7 cellular contexts compared by ENCODE assay signal in the genomic region with DNA sequence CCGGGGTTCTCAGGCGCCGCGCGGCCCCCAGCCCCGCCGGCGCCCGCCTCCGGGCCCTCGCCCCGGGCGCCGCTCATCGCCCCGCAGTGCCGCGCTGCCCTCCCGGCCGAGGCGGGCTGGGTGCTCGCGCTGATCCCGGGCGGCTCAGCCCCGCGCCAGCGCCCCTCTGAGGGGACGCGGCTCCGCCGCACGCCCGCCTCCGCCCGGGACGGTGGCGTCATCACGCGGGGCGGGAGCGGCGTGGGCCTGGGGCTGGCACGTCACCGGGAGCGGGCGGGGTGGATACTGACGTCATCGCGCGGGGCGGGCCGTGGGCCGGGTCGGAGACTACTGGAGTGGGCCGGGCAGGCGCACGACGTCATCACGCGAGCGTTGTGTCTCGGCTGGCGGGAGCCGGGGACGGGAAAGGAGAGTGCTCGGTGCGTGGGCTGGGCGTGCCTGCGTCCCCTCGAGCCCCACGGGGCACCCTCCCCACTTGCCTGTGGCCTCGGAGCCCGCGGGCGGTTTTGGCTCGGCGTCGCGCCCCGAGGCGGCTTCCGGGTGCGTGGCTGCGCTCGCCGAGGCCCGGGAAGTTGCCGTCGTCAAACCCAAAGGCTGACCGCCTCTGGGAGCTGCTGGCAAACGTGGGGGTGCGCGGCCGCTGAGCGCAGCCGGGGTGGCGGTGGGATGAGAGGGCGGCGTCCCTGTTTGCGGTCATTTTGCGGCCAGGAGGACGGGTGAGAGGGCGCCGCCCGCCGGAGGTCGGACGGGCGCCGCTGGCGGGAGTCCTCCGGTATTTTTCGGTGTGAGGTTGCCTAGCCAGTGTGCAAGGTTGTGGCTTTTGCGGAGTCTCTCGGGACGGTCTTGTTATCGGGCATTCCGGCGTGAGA. TPM values are rescaled to one million over a fixed set of nuclear protein-coding genes. Genes with fewer than 3 reads are reported as not detected.
A peak's percentile ranks its signal among the peaks of the same experiment; 100 is the strongest.
DNase-seq lines count a peak whose midpoint lies in the region; ATAC-seq lines count a peak whose summit lies in the region.

A gene with protein sequence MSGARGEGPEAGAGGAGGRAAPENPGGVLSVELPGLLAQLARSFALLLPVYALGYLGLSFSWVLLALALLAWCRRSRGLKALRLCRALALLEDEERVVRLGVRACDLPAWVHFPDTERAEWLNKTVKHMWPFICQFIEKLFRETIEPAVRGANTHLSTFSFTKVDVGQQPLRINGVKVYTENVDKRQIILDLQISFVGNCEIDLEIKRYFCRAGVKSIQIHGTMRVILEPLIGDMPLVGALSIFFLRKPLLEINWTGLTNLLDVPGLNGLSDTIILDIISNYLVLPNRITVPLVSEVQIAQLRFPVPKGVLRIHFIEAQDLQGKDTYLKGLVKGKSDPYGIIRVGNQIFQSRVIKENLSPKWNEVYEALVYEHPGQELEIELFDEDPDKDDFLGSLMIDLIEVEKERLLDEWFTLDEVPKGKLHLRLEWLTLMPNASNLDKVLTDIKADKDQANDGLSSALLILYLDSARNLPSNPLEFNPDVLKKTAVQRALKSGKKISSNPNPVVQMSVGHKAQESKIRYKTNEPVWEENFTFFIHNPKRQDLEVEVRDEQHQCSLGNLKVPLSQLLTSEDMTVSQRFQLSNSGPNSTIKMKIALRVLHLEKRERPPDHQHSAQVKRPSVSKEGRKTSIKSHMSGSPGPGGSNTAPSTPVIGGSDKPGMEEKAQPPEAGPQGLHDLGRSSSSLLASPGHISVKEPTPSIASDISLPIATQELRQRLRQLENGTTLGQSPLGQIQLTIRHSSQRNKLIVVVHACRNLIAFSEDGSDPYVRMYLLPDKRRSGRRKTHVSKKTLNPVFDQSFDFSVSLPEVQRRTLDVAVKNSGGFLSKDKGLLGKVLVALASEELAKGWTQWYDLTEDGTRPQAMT (minus strand): TSS at position 168 of the 869 bp plus-strand sequence. CDS start 91 bp downstream, at position 77.

- ATAC-seq in GM18498 (IDR thresholded peaks at IDR 0.05; ENCODE audit: unreplicated experiment) (peak; percentile 87), HG02885 (IDR thresholded peaks at IDR 0.05; ENCODE audit: poor library complexity, unreplicated experiment) (peak; percentile 81), right cardiac atrium (peak; percentile 96)

- H3K27ac ChIP-seq in right cardiac atrium (ENCODE audit: low read length) = peak within 1 kb of the TSS; percentile 98

- DNase-seq in NCI-H187 (lab: John Stamatoyannopoulos, UW) (peak; percentile 95 to 99), T-helper 2 cell (peak; percentile 98 to 100 (median 99)), anterior cingulate cortex (lab: John Stamatoyannopoulos, UW) (peak; percentile 67 to 100 (median 97)), right cardiac atrium (peak; percentile 99 to 100 (median 100)), retina (peak; percentile 97)

- H3K4me1 ChIP-seq in right cardiac atrium (ENCODE audit: control insufficient read depth, insufficient read depth, low read length) = no peaks in the 10 kb centered on the region

- no peaks in the 10 kb centered on the region for H3K27me3 ChIP-seq in right cardiac atrium (ENCODE audit: control insufficient read depth, insufficient read depth)

- H3K9me3 ChIP-seq in right cardiac atrium (ENCODE audit: control insufficient read depth, low read length) = no peaks in the 10 kb centered on the region

- WGBS in right cardiac atrium = under 1% methylated on average over 120 of the region's 120 CpGs

- peak within 1 kb of the TSS; percentile 94 for H3K4me3 ChIP-seq in right cardiac atrium (ENCODE audit: low read length)

- intact Hi-C loops in right cardiac atrium (cut with DNase I) = loop anchor here in 2 of 4 donors (5.0 kb wide), 1 partner anchor 47 kb away; no protein-coding TSS in a partner anchor

RNA-seq across cellular contexts. Expression of the gene that starts here (rescaled TPM):
- total RNA-seq in right cardiac atrium = 10 to 100 TPM; 48.2 to 84.7 (median 54.6) TPM
- 29.0 TPM for polyA plus RNA-seq in right cardiac atrium

Comparison
In these comparisons a context has a peak if more than half of its experiments do, and no peak if none do; other contexts are left out.
1. Peak in every context shown above with its lines: DNase-seq, ATAC-seq, H3K4me3 ChIP-seq and H3K27ac ChIP-seq.